Comparison of ENCODE assay signal across 8 cellular contexts in the genomic region with DNA sequence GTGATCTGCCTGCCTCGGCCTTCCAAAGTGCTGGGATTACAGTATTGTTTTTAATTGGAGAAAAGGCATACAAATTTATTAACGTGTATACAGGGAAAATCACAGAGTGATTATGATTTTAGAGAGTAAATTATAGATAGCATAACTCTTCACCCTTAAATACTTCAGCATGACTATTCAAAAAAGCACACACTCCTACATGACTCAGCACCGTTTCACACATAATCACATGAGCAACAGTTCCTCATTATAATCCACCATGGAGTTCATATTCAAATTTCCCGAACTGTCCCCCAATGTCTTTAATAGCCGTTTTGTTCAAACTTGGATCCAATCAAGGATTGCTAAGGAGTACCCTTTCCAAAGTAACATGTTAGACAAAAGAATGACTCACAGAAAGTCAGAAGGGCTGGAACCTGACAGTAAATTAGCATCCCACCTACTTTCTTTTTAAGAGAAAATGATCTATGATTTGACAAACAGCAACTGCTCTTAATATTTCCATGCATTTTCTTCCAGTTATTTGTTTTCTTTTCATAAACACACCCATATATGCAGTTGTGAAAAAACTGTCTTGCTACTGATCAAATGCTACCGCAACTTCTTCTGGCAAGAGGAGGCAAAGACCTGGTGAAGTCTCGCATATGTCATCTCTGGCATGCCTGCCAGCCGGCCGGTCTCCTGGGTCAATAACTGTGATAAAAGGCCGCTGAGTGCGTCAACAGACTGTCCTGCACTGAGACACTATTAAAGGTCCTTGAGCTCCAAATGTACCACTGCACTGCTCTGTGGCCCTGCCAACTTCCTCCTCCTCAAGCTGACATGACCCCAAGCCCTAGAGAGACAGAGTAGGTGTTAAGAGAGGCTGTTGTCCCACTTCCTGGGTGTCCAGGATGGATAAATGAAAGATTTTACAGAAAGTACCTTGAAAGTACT. TPM values are rescaled to one million over a fixed set of nuclear protein-coding genes. Genes with fewer than 3 reads are reported as not detected.
DNase-seq lines count a peak whose midpoint lies in the region; ATAC-seq and TF ChIP-seq lines count a peak whose summit lies in the region.

No MANE protein-coding gene starts in this region.

- H3K36me3 ChIP-seq in colonic mucosa (no peaks in the 10 kb centered on the region), mucosa of rectum (ENCODE audit: control insufficient read depth in 2 of 2, insufficient read depth in 2 of 2, low read length in 2 of 2) (no peaks in the 10 kb centered on the region)

- H3K27me3 ChIP-seq in colonic mucosa (no peaks in the 10 kb centered on the region), mucosa of rectum (ENCODE audit: control insufficient read depth in 2 of 2, insufficient read depth in 2 of 2, low read length in 2 of 2) (no peaks in the 10 kb centered on the region)

- intact Hi-C loops in colonic mucosa (cut with DNase I) = no loop called here

- no peak for TF ChIP-seq CTCF in colonic mucosa (IDR thresholded peaks at IDR 0.05)

- DNase-seq in activated CD4-positive, CD25-positive, alpha-beta regulatory T cell (lab: John Stamatoyannopoulos, UW) = no peak
- peak; percentile 83 for DNase-seq in OCI-M1 (lab: John Stamatoyannopoulos, UW)
- DNase-seq in colonic mucosa = no peak
- no peak for DNase-seq in T1000 (lab: John Stamatoyannopoulos, UW)
- no peak for DNase-seq in NCI-H748 treated with DMSO at 0.1 percent for 48 hours (lab: John Stamatoyannopoulos, UW)

- H3K4me3 ChIP-seq in colonic mucosa = no peak overlapping the region
- peak overlapping the region in 1 of 2 donors; percentile 7 for H3K4me3 ChIP-seq in mucosa of rectum (ENCODE audit: low read length in 2 of 2)

- H3K27ac ChIP-seq in colonic mucosa (peak overlapping the region; percentile 30), mucosa of rectum (ENCODE audit: low read depth in 2 of 2, low read length in 2 of 2) (peak overlapping the region; percentile 42 to 45)

- peak; percentile 69 to 71 for ATAC-seq in activated CD4-positive, CD25-positive, alpha-beta regulatory T cell treated with anti-CD3 and anti-CD28 coated beads, Interleukin-2, amount 50 U/mL, for 24 hours
- ATAC-seq in GM18502 (IDR thresholded peaks at IDR 0.05; ENCODE audit: poor library complexity, unreplicated experiment) = no peak

- H3K9me3 ChIP-seq in colonic mucosa = no peaks in the 10 kb centered on the region
- no peaks in the 10 kb centered on the region for H3K9me3 ChIP-seq in mucosa of rectum (ENCODE audit: control insufficient read depth in 2 of 2, low read length in 2 of 2)

- H3K4me1 ChIP-seq in colonic mucosa (peaks cover 27% of the 10 kb centered on the region), mucosa of rectum (ENCODE audit: control insufficient read depth in 2 of 2, insufficient read depth in 2 of 2, low read length in 2 of 2) (peaks cover 38 to 46% of the 10 kb centered on the region in 2 donors)

- peak overlapping the region in 1 of 2 donors; percentile 3 for H3K9ac ChIP-seq in colonic mucosa (ENCODE audit: low read depth in 2 of 2, low read length in 2 of 2)
- H3K9ac ChIP-seq in mucosa of rectum (ENCODE audit: low read depth in 1 of 2, low read length in 2 of 2) = no peak overlapping the region

RNA-seq across cellular contexts. Expression of a gene that starts 31.9 kb away (rescaled TPM):
- 10 to 100 TPM; 47.2 to 58.6 TPM for total RNA-seq in colonic mucosa
